Comparison of ENCODE assay signal across 23 cellular contexts in genomic region chr4:145760176-145760575, GRCh38.
DNase-seq lines count a peak whose midpoint lies in the region; ATAC-seq and TF ChIP-seq lines count a peak whose summit lies in the region.
"Had no signal": no experiment of that assay in that cellular context is flagged by ENCODE, and none has a peak within 500 bp of the region (broad histone marks: within the 10 kb centered on the region; RNA-seq: fewer than 3 reads in every experiment).

No MANE protein-coding gene starts in this region.

- ATAC-seq in activated CD8-positive, alpha-beta T cell treated with anti-CD3 and anti-CD28 coated beads for 36 hours: peak; percentile 28
- ATAC-seq in activated CD8-positive, alpha-beta T cell treated with anti-CD3 and anti-CD28 coated beads, Interleukin-2, amount 10 ng/mL, durations not matched to agents 7 days and 5 days: no peak
- ATAC-seq: A549 had no signal

- H3K4me3 ChIP-seq in spleen: no peak overlapping the region
- H3K4me3 ChIP-seq: A549, GM23248 had no signal

- H3K4me1 ChIP-seq in spleen: no peaks in the 10 kb centered on the region
- H3K4me1 ChIP-seq: A549 had no signal

- H3K27me3 Mint-ChIP-seq in activated CD8-positive, alpha-beta T cell treated with anti-CD3 and anti-CD28 coated beads for 36 hours: no peaks in the 10 kb centered on the region
- H3K27me3 Mint-ChIP-seq in activated CD8-positive, alpha-beta T cell treated with anti-CD3 and anti-CD28 coated beads, Interleukin-2, amount 10 ng/mL, durations not matched to agents 7 days and 5 days (ENCODE audit: low read depth): no peaks in the 10 kb centered on the region
- H3K27me3 Mint-ChIP-seq in activated T-helper 2 cell treated with anti-CD3 and anti-CD28 coated beads, Interferon-gamma antibody, Interleukin-2, Interleukin-4, amounts not matched to agents 10 μg/mL and 5 μg/mL and 100 μg/mL, durations not matched to agents 14 hours and 24 hours and 36 hours (ENCODE audit: low read depth): no peaks in the 10 kb centered on the region
- H3K27me3 Mint-ChIP-seq: CD4-positive, alpha-beta memory T cell had no signal

- peaks cover 69% of the 10 kb centered on the region for H3K36me3 Mint-ChIP-seq in activated CD8-positive, alpha-beta T cell treated with anti-CD3 and anti-CD28 coated beads for 36 hours (ENCODE audit: low read depth)
- H3K36me3 Mint-ChIP-seq in activated CD8-positive, alpha-beta T cell treated with anti-CD3 and anti-CD28 coated beads, Interleukin-2, amount 10 ng/mL, durations not matched to agents 7 days and 5 days (ENCODE audit: low read depth): peaks cover 57% of the 10 kb centered on the region
- H3K36me3 Mint-ChIP-seq in activated T-helper 2 cell treated with anti-CD3 and anti-CD28 coated beads, Interferon-gamma antibody, Interleukin-2, Interleukin-4, amounts not matched to agents 10 μg/mL and 5 μg/mL and 100 μg/mL, durations not matched to agents 14 hours and 24 hours and 36 hours (ENCODE audit: low read depth): peaks cover 82% of the 10 kb centered on the region

- TF ChIP-seq POLR2A in spleen (IDR thresholded peaks at IDR 0.05): no peak

- POLR2A ChIA-PET in activated CD8-positive, alpha-beta T cell treated with anti-CD3 and anti-CD28 coated beads for 36 hours (lab: Charles Lee): no interaction called here
- POLR2A ChIA-PET in activated CD8-positive, alpha-beta T cell treated with anti-CD3 and anti-CD28 coated beads, Interleukin-2, amount 10 ng/mL, durations not matched to agents 7 days and 5 days (lab: Charles Lee): no interaction called here

- CTCF ChIA-PET in activated CD8-positive, alpha-beta T cell treated with anti-CD3 and anti-CD28 coated beads for 36 hours (lab: Charles Lee): interaction anchor here (1.2 kb wide), 1 partner anchor 17 kb away, joined by 3 read pairs; no protein-coding TSS in a partner anchor
- CTCF ChIA-PET in activated CD8-positive, alpha-beta T cell treated with anti-CD3 and anti-CD28 coated beads, Interleukin-2, amount 10 ng/mL, durations not matched to agents 7 days and 5 days (lab: Charles Lee): no interaction called here

- H3K4me3 Mint-ChIP-seq in activated CD8-positive, alpha-beta T cell treated with anti-CD3 and anti-CD28 coated beads for 36 hours: no peak overlapping the region
- no peak overlapping the region for H3K4me3 Mint-ChIP-seq in activated CD8-positive, alpha-beta T cell treated with anti-CD3 and anti-CD28 coated beads, Interleukin-2, amount 10 ng/mL, durations not matched to agents 7 days and 5 days
- H3K4me3 Mint-ChIP-seq in activated T-helper 2 cell treated with anti-CD3 and anti-CD28 coated beads, Interferon-gamma antibody, Interleukin-2, Interleukin-4, amounts not matched to agents 10 μg/mL and 5 μg/mL and 100 μg/mL, durations not matched to agents 14 hours and 24 hours and 36 hours (ENCODE audit: low read depth): no peak overlapping the region
- H3K4me3 Mint-ChIP-seq: CD4-positive, alpha-beta memory T cell had no signal

- no peaks in the 10 kb centered on the region for H3K9me3 Mint-ChIP-seq in activated CD8-positive, alpha-beta T cell treated with anti-CD3 and anti-CD28 coated beads for 36 hours
- no peaks in the 10 kb centered on the region for H3K9me3 Mint-ChIP-seq in activated CD8-positive, alpha-beta T cell treated with anti-CD3 and anti-CD28 coated beads, Interleukin-2, amount 10 ng/mL, durations not matched to agents 7 days and 5 days (ENCODE audit: insufficient read depth)
- no peaks in the 10 kb centered on the region for H3K9me3 Mint-ChIP-seq in activated T-helper 2 cell treated with anti-CD3 and anti-CD28 coated beads, Interferon-gamma antibody, Interleukin-2, Interleukin-4, amounts not matched to agents 10 μg/mL and 5 μg/mL and 100 μg/mL, durations not matched to agents 14 hours and 24 hours and 36 hours
- H3K9me3 Mint-ChIP-seq: CD4-positive, alpha-beta memory T cell had no signal

- H3K9me3 ChIP-seq in spleen: no peaks in the 10 kb centered on the region
- H3K9me3 ChIP-seq: A549 had no signal

- H3K27ac Mint-ChIP-seq in activated CD8-positive, alpha-beta T cell treated with anti-CD3 and anti-CD28 coated beads for 36 hours: peak overlapping the region; percentile 47
- H3K27ac Mint-ChIP-seq in activated CD8-positive, alpha-beta T cell treated with anti-CD3 and anti-CD28 coated beads, Interleukin-2, amount 10 ng/mL, durations not matched to agents 7 days and 5 days: no peak overlapping the region
- H3K27ac Mint-ChIP-seq in activated T-helper 2 cell treated with anti-CD3 and anti-CD28 coated beads, Interferon-gamma antibody, Interleukin-2, Interleukin-4, amounts not matched to agents 10 μg/mL and 5 μg/mL and 100 μg/mL, durations not matched to agents 14 hours and 24 hours and 36 hours: peak overlapping the region; percentile 59
- H3K27ac Mint-ChIP-seq: CD4-positive, alpha-beta memory T cell had no signal

- WGBS in spleen, 5 donors: 90 to 96% (median 92%) methylated on average over 8 of the region's 8 CpGs

- peaks cover 29% of the 10 kb centered on the region for H3K4me1 Mint-ChIP-seq in activated CD8-positive, alpha-beta T cell treated with anti-CD3 and anti-CD28 coated beads for 36 hours (ENCODE audit: low read depth)
- peaks cover 12% of the 10 kb centered on the region for H3K4me1 Mint-ChIP-seq in activated CD8-positive, alpha-beta T cell treated with anti-CD3 and anti-CD28 coated beads, Interleukin-2, amount 10 ng/mL, durations not matched to agents 7 days and 5 days (ENCODE audit: low read depth)
- peaks cover 39% of the 10 kb centered on the region for H3K4me1 Mint-ChIP-seq in activated T-helper 2 cell treated with anti-CD3 and anti-CD28 coated beads, Interferon-gamma antibody, Interleukin-2, Interleukin-4, amounts not matched to agents 10 μg/mL and 5 μg/mL and 100 μg/mL, durations not matched to agents 14 hours and 24 hours and 36 hours (ENCODE audit: low read depth)
- H3K4me1 Mint-ChIP-seq: CD4-positive, alpha-beta memory T cell had no signal

- TF ChIP-seq CTCF in activated CD8-positive, alpha-beta T cell treated with anti-CD3 and anti-CD28 coated beads for 36 hours (IDR thresholded peaks at IDR 0.05): no peak
- TF ChIP-seq CTCF in spleen (IDR thresholded peaks at IDR 0.05 in 8 of 11, conservative IDR thresholded peaks at IDR 0.05 in 3 of 11): no peak

- peaks cover 0 to 62% (median 44%) of the 10 kb centered on the region in 6 donors for H3K36me3 ChIP-seq in spleen

- H3K27me3 ChIP-seq in spleen (replicated peaks in 1 of 7): no peaks in the 10 kb centered on the region

- no peak overlapping the region for H3K27ac ChIP-seq in spleen
- H3K27ac ChIP-seq: A549, GM23248 had no signal

- intact Hi-C loops in activated CD8-positive, alpha-beta T cell treated with anti-CD3 and anti-CD28 coated beads for 36 hours (cut with micrococcal nuclease): no loop called here
- intact Hi-C loops in activated T-helper 2 cell treated with anti-CD3 and anti-CD28 coated beads, Interferon-gamma antibody, Interleukin-2, Interleukin-4, amounts not matched to agents 10 μg/mL and 5 μg/mL and 100 μg/mL, durations not matched to agents 14 hours and 24 hours and 36 hours (cut with micrococcal nuclease): no loop called here
- intact Hi-C loops in spleen (cut with DNase I; ENCODE audit: low total_unique reads): no loop called here

- peak; percentile 57 for DNase-seq in activated CD8-positive, alpha-beta T cell treated with anti-CD3 and anti-CD28 coated beads for 36 hours
- DNase-seq in activated CD8-positive, alpha-beta T cell treated with anti-CD3 and anti-CD28 coated beads, Interleukin-2, amount 10 ng/mL, durations not matched to agents 7 days and 5 days: no peak
- DNase-seq in stimulated activated CD4-positive, alpha-beta T cell treated with anti-CD3 and anti-CD28 coated beads, Interleukin-4, amount 100 ng/mL, for 1 hour: peak; percentile 18
- no peak for DNase-seq in stimulated activated CD4-positive, alpha-beta T cell treated with anti-CD3 and anti-CD28 coated beads, Interleukin-4, amount 100 ng/mL, for 24 hours
- no peak for DNase-seq in activated T-helper 2 cell treated with anti-CD3 and anti-CD28 coated beads, Interferon-gamma antibody, Interleukin-2, Interleukin-4, amounts not matched to agents 10 μg/mL and 5 μg/mL and 100 μg/mL, durations not matched to agents 14 hours and 24 hours and 36 hours (ENCODE audit: low spot score)
- no peak for DNase-seq in spleen
- no peak for DNase-seq in NCI-H446 (lab: John Stamatoyannopoulos, UW)
- DNase-seq: C1 segment of cervical spinal cord; CD4-positive, alpha-beta memory T cell; COR-L47; DMS53; GM23248; H7; NCI-H1092; NCI-H1417 treated with DMSO at 0.1 percent for 48 hours; NCI-H1694 treated with DMSO at 0.1 percent for 48 hours; NCI-H2081; NCI-H2227 treated with DMSO at 0.1 percent for 48 hours; NCI-H510A; NCI-H69; Right ventricle myocardium superior; RPMI8226 had no signal

Comparison
In these comparisons a context has a peak if more than half of its experiments do, and no peak if none do; other contexts are left out.
1. DNase-seq: peak in activated CD8-positive, alpha-beta T cell treated with anti-CD3 and anti-CD28 coated beads for 36 hours (single experiment) and stimulated activated CD4-positive, alpha-beta T cell treated with anti-CD3 and anti-CD28 coated beads, Interleukin-4, amount 100 ng/mL, for 1 hour (single experiment); none in activated CD8-positive, alpha-beta T cell treated with anti-CD3 and anti-CD28 coated beads, Interleukin-2, amount 10 ng/mL, durations not matched to agents 7 days and 5 days (single experiment), stimulated activated CD4-positive, alpha-beta T cell treated with anti-CD3 and anti-CD28 coated beads, Interleukin-4, amount 100 ng/mL, for 24 hours (single experiment), activated T-helper 2 cell treated with anti-CD3 and anti-CD28 coated beads, Interferon-gamma antibody, Interleukin-2, Interleukin-4, amounts not matched to agents 10 μg/mL and 5 μg/mL and 100 μg/mL, durations not matched to agents 14 hours and 24 hours and 36 hours (single experiment), spleen (single experiment) and NCI-H446 (0 of 2).